Comparison of ENCODE assay signal across 2 cellular contexts in the genomic region with DNA sequence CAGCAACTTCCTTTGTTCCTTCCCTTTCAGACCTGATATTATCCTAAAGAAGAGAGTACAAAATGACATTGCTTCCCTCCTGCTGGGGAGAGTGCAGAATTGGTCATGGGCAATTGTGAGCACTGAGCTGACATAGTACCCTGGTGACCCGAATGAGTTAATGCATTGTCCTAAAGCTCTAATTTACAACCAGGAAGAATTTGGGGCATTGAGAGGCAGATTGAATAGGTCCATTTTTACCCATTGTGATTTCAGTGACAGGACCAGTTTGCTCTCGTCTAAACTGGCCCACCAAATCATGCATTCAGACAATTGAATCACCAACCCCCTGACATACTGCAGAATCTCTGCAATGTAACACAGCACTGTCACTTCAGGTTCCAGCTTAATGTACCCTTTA.
TF ChIP-seq lines count a peak whose summit lies in the region.

No MANE protein-coding gene starts in this region.

TF ChIP-seq in H1, 55 proteins besides CTCF, POLR2A, EP300 and RAD21:
- TF ChIP-seq, protein P1, sequence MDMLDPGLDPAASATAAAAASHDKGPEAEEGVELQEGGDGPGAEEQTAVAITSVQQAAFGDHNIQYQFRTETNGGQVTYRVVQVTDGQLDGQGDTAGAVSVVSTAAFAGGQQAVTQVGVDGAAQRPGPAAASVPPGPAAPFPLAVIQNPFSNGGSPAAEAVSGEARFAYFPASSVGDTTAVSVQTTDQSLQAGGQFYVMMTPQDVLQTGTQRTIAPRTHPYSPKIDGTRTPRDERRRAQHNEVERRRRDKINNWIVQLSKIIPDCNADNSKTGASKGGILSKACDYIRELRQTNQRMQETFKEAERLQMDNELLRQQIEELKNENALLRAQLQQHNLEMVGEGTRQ (IDR thresholded peaks at IDR 0.05; ENCODE audit: low read length): no peak
- TF ChIP-seq EZH2 (IDR thresholded peaks at IDR 0.05; ENCODE audit: low read depth, low read length, severe bottlenecking) (no peak), PHF8 (conservative IDR thresholded peaks at IDR 0.05; ENCODE audit: low read depth, low read length) (no peak), JUND (IDR thresholded peaks at IDR 0.05; ENCODE audit: low read length) (no peak), NANOG (IDR thresholded peaks at IDR 0.05; ENCODE audit: insufficient read depth, low read depth, low read length, poor library complexity, severe bottlenecking) (no peak), RNF2 (IDR thresholded peaks at IDR 0.05; ENCODE audit: borderline replicate concordance, low read depth, low read length, missing control alignments, poor library complexity, severe bottlenecking) (no peak), KDM5A (IDR thresholded peaks at IDR 0.05; ENCODE audit: low read length) (no peak), SP2 (IDR thresholded peaks at IDR 0.05; ENCODE audit: low read length) (no peak), EGR1 (IDR thresholded peaks at IDR 0.05; ENCODE audit: borderline replicate concordance, low read depth, low read length) (no peak), GABPA (IDR thresholded peaks at IDR 0.05; ENCODE audit: borderline replicate concordance, insufficient read depth, low read length) (no peak), CREB1 (IDR thresholded peaks at IDR 0.05) (no peak)
- TF ChIP-seq, protein P2, sequence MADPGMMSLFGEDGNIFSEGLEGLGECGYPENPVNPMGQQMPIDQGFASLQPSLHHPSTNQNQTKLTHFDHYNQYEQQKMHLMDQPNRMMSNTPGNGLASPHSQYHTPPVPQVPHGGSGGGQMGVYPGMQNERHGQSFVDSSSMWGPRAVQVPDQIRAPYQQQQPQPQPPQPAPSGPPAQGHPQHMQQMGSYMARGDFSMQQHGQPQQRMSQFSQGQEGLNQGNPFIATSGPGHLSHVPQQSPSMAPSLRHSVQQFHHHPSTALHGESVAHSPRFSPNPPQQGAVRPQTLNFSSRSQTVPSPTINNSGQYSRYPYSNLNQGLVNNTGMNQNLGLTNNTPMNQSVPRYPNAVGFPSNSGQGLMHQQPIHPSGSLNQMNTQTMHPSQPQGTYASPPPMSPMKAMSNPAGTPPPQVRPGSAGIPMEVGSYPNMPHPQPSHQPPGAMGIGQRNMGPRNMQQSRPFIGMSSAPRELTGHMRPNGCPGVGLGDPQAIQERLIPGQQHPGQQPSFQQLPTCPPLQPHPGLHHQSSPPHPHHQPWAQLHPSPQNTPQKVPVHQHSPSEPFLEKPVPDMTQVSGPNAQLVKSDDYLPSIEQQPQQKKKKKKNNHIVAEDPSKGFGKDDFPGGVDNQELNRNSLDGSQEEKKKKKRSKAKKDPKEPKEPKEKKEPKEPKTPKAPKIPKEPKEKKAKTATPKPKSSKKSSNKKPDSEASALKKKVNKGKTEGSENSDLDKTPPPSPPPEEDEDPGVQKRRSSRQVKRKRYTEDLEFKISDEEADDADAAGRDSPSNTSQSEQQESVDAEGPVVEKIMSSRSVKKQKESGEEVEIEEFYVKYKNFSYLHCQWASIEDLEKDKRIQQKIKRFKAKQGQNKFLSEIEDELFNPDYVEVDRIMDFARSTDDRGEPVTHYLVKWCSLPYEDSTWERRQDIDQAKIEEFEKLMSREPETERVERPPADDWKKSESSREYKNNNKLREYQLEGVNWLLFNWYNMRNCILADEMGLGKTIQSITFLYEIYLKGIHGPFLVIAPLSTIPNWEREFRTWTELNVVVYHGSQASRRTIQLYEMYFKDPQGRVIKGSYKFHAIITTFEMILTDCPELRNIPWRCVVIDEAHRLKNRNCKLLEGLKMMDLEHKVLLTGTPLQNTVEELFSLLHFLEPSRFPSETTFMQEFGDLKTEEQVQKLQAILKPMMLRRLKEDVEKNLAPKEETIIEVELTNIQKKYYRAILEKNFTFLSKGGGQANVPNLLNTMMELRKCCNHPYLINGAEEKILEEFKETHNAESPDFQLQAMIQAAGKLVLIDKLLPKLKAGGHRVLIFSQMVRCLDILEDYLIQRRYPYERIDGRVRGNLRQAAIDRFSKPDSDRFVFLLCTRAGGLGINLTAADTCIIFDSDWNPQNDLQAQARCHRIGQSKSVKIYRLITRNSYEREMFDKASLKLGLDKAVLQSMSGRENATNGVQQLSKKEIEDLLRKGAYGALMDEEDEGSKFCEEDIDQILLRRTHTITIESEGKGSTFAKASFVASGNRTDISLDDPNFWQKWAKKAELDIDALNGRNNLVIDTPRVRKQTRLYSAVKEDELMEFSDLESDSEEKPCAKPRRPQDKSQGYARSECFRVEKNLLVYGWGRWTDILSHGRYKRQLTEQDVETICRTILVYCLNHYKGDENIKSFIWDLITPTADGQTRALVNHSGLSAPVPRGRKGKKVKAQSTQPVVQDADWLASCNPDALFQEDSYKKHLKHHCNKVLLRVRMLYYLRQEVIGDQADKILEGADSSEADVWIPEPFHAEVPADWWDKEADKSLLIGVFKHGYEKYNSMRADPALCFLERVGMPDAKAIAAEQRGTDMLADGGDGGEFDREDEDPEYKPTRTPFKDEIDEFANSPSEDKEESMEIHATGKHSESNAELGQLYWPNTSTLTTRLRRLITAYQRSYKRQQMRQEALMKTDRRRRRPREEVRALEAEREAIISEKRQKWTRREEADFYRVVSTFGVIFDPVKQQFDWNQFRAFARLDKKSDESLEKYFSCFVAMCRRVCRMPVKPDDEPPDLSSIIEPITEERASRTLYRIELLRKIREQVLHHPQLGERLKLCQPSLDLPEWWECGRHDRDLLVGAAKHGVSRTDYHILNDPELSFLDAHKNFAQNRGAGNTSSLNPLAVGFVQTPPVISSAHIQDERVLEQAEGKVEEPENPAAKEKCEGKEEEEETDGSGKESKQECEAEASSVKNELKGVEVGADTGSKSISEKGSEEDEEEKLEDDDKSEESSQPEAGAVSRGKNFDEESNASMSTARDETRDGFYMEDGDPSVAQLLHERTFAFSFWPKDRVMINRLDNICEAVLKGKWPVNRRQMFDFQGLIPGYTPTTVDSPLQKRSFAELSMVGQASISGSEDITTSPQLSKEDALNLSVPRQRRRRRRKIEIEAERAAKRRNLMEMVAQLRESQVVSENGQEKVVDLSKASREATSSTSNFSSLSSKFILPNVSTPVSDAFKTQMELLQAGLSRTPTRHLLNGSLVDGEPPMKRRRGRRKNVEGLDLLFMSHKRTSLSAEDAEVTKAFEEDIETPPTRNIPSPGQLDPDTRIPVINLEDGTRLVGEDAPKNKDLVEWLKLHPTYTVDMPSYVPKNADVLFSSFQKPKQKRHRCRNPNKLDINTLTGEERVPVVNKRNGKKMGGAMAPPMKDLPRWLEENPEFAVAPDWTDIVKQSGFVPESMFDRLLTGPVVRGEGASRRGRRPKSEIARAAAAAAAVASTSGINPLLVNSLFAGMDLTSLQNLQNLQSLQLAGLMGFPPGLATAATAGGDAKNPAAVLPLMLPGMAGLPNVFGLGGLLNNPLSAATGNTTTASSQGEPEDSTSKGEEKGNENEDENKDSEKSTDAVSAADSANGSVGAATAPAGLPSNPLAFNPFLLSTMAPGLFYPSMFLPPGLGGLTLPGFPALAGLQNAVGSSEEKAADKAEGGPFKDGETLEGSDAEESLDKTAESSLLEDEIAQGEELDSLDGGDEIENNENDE (IDR thresholded peaks at IDR 0.05; ENCODE audit: insufficient replicate concordance, low read length): no peak

TF ChIP-seq in neural cell, 6 proteins besides CTCF, POLR2A, EP300 and RAD21 (continued from another document):
- TF ChIP-seq, protein P3, sequence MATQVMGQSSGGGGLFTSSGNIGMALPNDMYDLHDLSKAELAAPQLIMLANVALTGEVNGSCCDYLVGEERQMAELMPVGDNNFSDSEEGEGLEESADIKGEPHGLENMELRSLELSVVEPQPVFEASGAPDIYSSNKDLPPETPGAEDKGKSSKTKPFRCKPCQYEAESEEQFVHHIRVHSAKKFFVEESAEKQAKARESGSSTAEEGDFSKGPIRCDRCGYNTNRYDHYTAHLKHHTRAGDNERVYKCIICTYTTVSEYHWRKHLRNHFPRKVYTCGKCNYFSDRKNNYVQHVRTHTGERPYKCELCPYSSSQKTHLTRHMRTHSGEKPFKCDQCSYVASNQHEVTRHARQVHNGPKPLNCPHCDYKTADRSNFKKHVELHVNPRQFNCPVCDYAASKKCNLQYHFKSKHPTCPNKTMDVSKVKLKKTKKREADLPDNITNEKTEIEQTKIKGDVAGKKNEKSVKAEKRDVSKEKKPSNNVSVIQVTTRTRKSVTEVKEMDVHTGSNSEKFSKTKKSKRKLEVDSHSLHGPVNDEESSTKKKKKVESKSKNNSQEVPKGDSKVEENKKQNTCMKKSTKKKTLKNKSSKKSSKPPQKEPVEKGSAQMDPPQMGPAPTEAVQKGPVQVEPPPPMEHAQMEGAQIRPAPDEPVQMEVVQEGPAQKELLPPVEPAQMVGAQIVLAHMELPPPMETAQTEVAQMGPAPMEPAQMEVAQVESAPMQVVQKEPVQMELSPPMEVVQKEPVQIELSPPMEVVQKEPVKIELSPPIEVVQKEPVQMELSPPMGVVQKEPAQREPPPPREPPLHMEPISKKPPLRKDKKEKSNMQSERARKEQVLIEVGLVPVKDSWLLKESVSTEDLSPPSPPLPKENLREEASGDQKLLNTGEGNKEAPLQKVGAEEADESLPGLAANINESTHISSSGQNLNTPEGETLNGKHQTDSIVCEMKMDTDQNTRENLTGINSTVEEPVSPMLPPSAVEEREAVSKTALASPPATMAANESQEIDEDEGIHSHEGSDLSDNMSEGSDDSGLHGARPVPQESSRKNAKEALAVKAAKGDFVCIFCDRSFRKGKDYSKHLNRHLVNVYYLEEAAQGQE (IDR thresholded peaks at IDR 0.05; ENCODE audit: borderline replicate concordance): no peak
